23 cellular contexts compared by ENCODE assay signal in the genomic region with DNA sequence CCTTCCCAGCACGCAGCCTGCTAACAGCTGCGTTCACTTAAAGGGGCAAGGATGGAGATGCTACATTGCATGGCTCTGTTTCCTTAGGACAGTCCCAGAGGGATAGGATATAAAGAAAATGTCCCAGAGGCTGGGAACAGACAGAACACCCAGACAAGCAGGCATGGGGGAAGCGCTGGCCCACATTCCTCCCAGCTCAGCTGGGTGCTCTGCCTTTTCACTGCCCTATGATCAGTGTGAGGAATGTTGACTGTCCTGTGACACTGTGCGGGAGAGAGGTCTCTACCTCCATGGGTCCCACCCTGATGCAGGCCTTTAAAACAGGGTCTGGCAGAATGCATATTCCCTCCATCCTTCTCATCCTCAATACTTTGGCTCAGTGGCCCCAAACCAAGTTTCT.
"Had no signal": no experiment of that assay in that cellular context is flagged by ENCODE, and none has a peak within 500 bp of the region (broad histone marks: within the 10 kb centered on the region; RNA-seq: fewer than 3 reads in every experiment).

No MANE protein-coding gene starts in this region.

- H3K4me1 ChIP-seq: lower lobe of right lung, parathyroid adenoma, right lobe of liver, thyroid gland had no signal

- H3K79me2 ChIP-seq: hepatocyte, parathyroid adenoma had no signal

- H3K4me3 ChIP-seq: gastroesophageal sphincter, heart left ventricle, hepatocyte, lower lobe of right lung, right lobe of liver, stomach, thyroid gland had no signal

- H3K9me3 Mint-ChIP-seq: natural killer cell had no signal

- H3K4me3 Mint-ChIP-seq: natural killer cell, neural crest cell had no signal

- H3K4me1 Mint-ChIP-seq: natural killer cell had no signal

- H3K9me3 ChIP-seq: gastroesophageal sphincter, lower lobe of right lung, right lobe of liver, stomach, thyroid gland had no signal

- DNase-seq: cerebellar nuclear complex; cortex of kidney; effector CD4-positive, alpha-beta T cell; foreskin fibroblast; heart left ventricle; kidney glomerular epithelial cell; left ventricle myocardium superior; lower lobe of right lung; natural killer cell; right lobe of liver; small intestine; stimulated activated CD4-positive, alpha-beta T cell treated with anti-CD3 and anti-CD28 coated beads, Interleukin-15, amount 100 ng/mL, for 24 hours; stimulated activated CD4-positive, alpha-beta T cell treated with anti-CD3 and anti-CD28 coated beads, Interleukin-4, amount 100 ng/mL, for 1 hour; stimulated activated CD8-positive, alpha-beta memory T cell treated with anti-CD3 and anti-CD28 coated beads, Interleukin-4, amount 100 ng/mL, for 48 hours; stimulated activated naive CD4-positive, alpha-beta T cell treated with Interleukin-2 at 50 U/mL for 16 hours; stomach; thyroid gland had no signal

- ATAC-seq: gastroesophageal sphincter, heart left ventricle, left ventricle myocardium superior, lower lobe of right lung, natural killer cell, right lobe of liver had no signal

- H3K27me3 ChIP-seq: gastroesophageal sphincter, heart left ventricle, hepatocyte, right lobe of liver, stomach, thyroid gland had no signal

- H3K36me3 Mint-ChIP-seq: natural killer cell had no signal

- H2AFZ ChIP-seq: hepatocyte, parathyroid adenoma had no signal

- H3K27ac Mint-ChIP-seq: natural killer cell, progenitor cell of endocrine pancreas had no signal

- H3K27ac ChIP-seq: epithelial cell of prostate, gastroesophageal sphincter, heart left ventricle, hepatocyte, lower lobe of right lung, parathyroid adenoma, right lobe of liver, stomach, thyroid gland had no signal

- H3K9ac ChIP-seq: parathyroid adenoma had no signal

- H3K4me2 ChIP-seq: hepatocyte had no signal

- H3K36me3 ChIP-seq: gastroesophageal sphincter, heart left ventricle, lower lobe of right lung, right lobe of liver, stomach, thyroid gland had no signal
